27 cellular contexts compared by ENCODE assay signal in the genomic region with DNA sequence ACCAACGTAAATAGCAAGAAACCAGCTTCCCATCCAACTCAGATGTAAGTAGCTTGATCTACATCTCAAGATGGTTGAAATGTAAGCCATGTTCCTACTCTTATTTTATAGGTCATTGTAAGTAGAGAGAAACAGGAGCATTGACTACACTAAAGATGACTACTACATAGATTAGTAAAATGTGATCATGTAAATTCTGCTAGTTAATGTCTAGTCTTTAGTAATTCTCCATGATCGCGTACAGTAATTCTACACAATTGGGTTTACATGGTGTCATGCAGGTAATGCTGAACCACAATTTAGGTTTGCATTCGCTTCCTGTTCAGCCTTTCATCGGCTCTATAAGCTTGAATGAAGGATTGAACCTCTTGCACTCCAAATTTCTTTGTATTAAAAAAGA.
"Had no signal": no experiment of that assay in that cellular context is flagged by ENCODE, and none has a peak within 500 bp of the region (broad histone marks: within the 10 kb centered on the region; RNA-seq: fewer than 3 reads in every experiment).

No MANE protein-coding gene starts in this region.

- H3K27me3 Mint-ChIP-seq: stimulated activated naive CD8-positive, alpha-beta T cell treated with anti-CD3 and anti-CD28 coated beads, Interleukin-15, Interleukin-2, amounts not matched to agents 100 ng/mL and 50 ng/mL, for 24 hours had no signal

- H3K9ac ChIP-seq: neural progenitor cell, parathyroid adenoma had no signal

- DNase-seq: occipital lobe; ovary; posterior cingulate gyrus; psoas muscle; right cardiac atrium; right lobe of liver; sigmoid colon; small intestine; stimulated activated CD4-positive, alpha-beta T cell treated with anti-CD3 and anti-CD28 coated beads, Interleukin-15, amount 100 ng/mL, for 24 hours; stimulated activated CD4-positive, alpha-beta T cell treated with anti-CD3 and anti-CD28 coated beads, Interleukin-2, amount 100 ng/mL, for 24 hours; stimulated activated CD4-positive, alpha-beta T cell treated with anti-CD3 and anti-CD28 coated beads, Interleukin-2, amount 100 ng/mL, for 48 hours; stimulated activated CD4-positive, alpha-beta T cell treated with anti-CD3 and anti-CD28 coated beads, Interleukin-4, amount 100 ng/mL, for 24 hours; stimulated activated naive B cell treated with anti-CD40 and anti-IgM and Interleukin-4, amounts not matched to agents 10 μg/mL and 1 μg/mL and 100 μg/mL, for 72 hours; stimulated activated naive CD4-positive, alpha-beta T cell treated with Interleukin-2 at 50 U/mL for 16 hours; stomach; thyroid gland; upper lobe of left lung had no signal

- FAIRE-seq: small intestine, urothelium cell line had no signal

- H2AFZ ChIP-seq: neural progenitor cell, parathyroid adenoma had no signal

- H3K4me3 ChIP-seq: neural progenitor cell, ovary, psoas muscle, right lobe of liver, sigmoid colon, stomach, thoracic aorta, thyroid gland, tibial nerve, upper lobe of left lung, vagina had no signal

- H3K27ac ChIP-seq: neural progenitor cell, ovary, parathyroid adenoma, psoas muscle, right lobe of liver, sigmoid colon, stomach, thoracic aorta, thyroid gland, tibial nerve, upper lobe of left lung, vagina had no signal

- H3K4me1 Mint-ChIP-seq: nephron had no signal

- H3K79me2 ChIP-seq: parathyroid adenoma had no signal

- H3K36me3 Mint-ChIP-seq: neural progenitor cell; stimulated activated effector memory CD8-positive, alpha-beta T cell treated with anti-CD3 and anti-CD28 coated beads, Interleukin-12 subunit alpha, Interleukin-12 subunit beta, amount 100 ng/mL, for 72 hours; stimulated activated naive B cell treated with anti-CD40 and anti-IgM and Interleukin-4, amounts not matched to agents 10 μg/mL and 1 μg/mL and 100 μg/mL, for 72 hours had no signal

- H3K4me2 ChIP-seq: neural progenitor cell had no signal

- H3K27me3 ChIP-seq: neural progenitor cell, ovary, sigmoid colon, thyroid gland, tibial nerve, upper lobe of left lung, vagina had no signal

- H3K4me3 Mint-ChIP-seq: nephron; neural progenitor cell; stimulated activated effector memory CD8-positive, alpha-beta T cell treated with anti-CD3 and anti-CD28 coated beads, Interleukin-12 subunit alpha, Interleukin-12 subunit beta, amount 100 ng/mL, for 72 hours; stimulated activated naive B cell treated with anti-CD40 and anti-IgM and Interleukin-4, amounts not matched to agents 10 μg/mL and 1 μg/mL and 100 μg/mL, for 72 hours; stimulated activated naive CD8-positive, alpha-beta T cell treated with anti-CD3 and anti-CD28 coated beads, Interleukin-15, Interleukin-2, amounts not matched to agents 100 ng/mL and 50 ng/mL, for 24 hours had no signal

- H3K9me3 ChIP-seq: ovary, psoas muscle, right lobe of liver, sigmoid colon, stomach, thoracic aorta, thyroid gland, tibial nerve, upper lobe of left lung, vagina had no signal

- ATAC-seq: psoas muscle; right cardiac atrium; right lobe of liver; stimulated activated effector memory CD8-positive, alpha-beta T cell treated with anti-CD3 and anti-CD28 coated beads, Interleukin-12 subunit alpha, Interleukin-12 subunit beta, amount 100 ng/mL, for 72 hours; stimulated activated naive B cell treated with anti-CD40 and anti-IgM and Interleukin-4, amounts not matched to agents 10 μg/mL and 1 μg/mL and 100 μg/mL, for 72 hours had no signal

- H3K9me3 Mint-ChIP-seq: nephron; stimulated activated effector memory CD8-positive, alpha-beta T cell treated with anti-CD3 and anti-CD28 coated beads, Interleukin-12 subunit alpha, Interleukin-12 subunit beta, amount 100 ng/mL, for 72 hours; stimulated activated naive B cell treated with anti-CD40 and anti-IgM and Interleukin-4, amounts not matched to agents 10 μg/mL and 1 μg/mL and 100 μg/mL, for 72 hours; stimulated activated naive CD8-positive, alpha-beta T cell treated with anti-CD3 and anti-CD28 coated beads, Interleukin-15, Interleukin-2, amounts not matched to agents 100 ng/mL and 50 ng/mL, for 24 hours had no signal

- H3K4me1 ChIP-seq: parathyroid adenoma, psoas muscle, right lobe of liver, sigmoid colon, stomach, thyroid gland, tibial nerve, upper lobe of left lung, vagina had no signal

- H3K36me3 ChIP-seq: neural progenitor cell, ovary, right lobe of liver, sigmoid colon, stomach, thoracic aorta, thyroid gland, tibial nerve, upper lobe of left lung, vagina had no signal

- H3K27ac Mint-ChIP-seq: nephron; neural progenitor cell; progenitor cell of endocrine pancreas; stimulated activated effector memory CD8-positive, alpha-beta T cell treated with anti-CD3 and anti-CD28 coated beads, Interleukin-12 subunit alpha, Interleukin-12 subunit beta, amount 100 ng/mL, for 72 hours; stimulated activated naive B cell treated with anti-CD40 and anti-IgM and Interleukin-4, amounts not matched to agents 10 μg/mL and 1 μg/mL and 100 μg/mL, for 72 hours; stimulated activated naive CD8-positive, alpha-beta T cell treated with anti-CD3 and anti-CD28 coated beads, Interleukin-15, Interleukin-2, amounts not matched to agents 100 ng/mL and 50 ng/mL, for 24 hours had no signal
